Comparison of ENCODE assay signal across 22 cellular contexts in the genomic region with DNA sequence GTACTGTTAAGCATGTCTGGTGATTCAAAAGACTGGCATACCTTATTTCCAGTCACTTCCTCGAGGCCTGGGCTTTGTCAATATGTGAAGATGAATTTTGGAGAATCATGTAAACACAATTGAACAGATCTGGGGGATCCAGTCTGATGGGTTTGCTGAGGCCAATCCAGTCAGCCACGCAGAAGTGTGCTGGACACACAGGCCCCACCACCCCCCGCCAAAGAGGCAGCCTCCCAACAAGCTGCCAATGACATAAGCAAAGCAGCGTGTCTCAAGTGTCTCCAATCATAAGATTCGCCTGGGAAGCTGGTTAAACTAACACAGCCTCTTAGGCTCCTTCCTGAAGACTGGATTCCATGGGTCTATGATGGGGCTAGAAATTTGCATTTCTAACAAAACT.
DNase-seq lines count a peak whose midpoint lies in the region; ATAC-seq, FAIRE-seq and TF ChIP-seq lines count a peak whose summit lies in the region.
"Had no signal": no experiment of that assay in that cellular context is flagged by ENCODE, and none has a peak within 500 bp of the region (broad histone marks: within the 10 kb centered on the region; RNA-seq: fewer than 3 reads in every experiment).

No MANE protein-coding gene starts in this region.

- H3K36me3 ChIP-seq in Karpas-422 (ENCODE audit: insufficient read depth, low read length) (no peaks in the 10 kb centered on the region), K562 (ENCODE audit: control insufficient read depth, insufficient read depth, low read length) (no peaks in the 10 kb centered on the region), psoas muscle (ENCODE audit: insufficient read depth in 1 of 2, low read depth in 1 of 2) (peaks cover 0 to 7% of the 10 kb centered on the region in 2 donors), GM23248 (ENCODE audit: low read depth) (no peaks in the 10 kb centered on the region), ascending aorta (no peaks in the 10 kb centered on the region)
- H3K36me3 ChIP-seq: MG63 had no signal

- no peak for TF ChIP-seq EP300 in K562 (IDR thresholded peaks at IDR 0.05; ENCODE audit: low read length)

- in situ Hi-C loops in K562 (cut with MboI) (no loop called here), GM23248 (cut with MboI) (loop anchor here (10.0 kb wide), 1 partner anchor 253 kb away; no protein-coding TSS in a partner anchor)

- no TSS peak for BruUV-seq in K562 (replicated peaks; lab: Mats Ljungman, UMichigan)

- H3K9me1 ChIP-seq in K562 (ENCODE audit: control insufficient read depth, insufficient read depth, low read length): no peaks in the 10 kb centered on the region

- no peak overlapping the region for H3K9ac ChIP-seq in Karpas-422 (ENCODE audit: low read length)
- H3K9ac ChIP-seq in K562 (ENCODE audit: insufficient read depth in 1 of 2, low read depth in 2 of 2, low read length in 2 of 2): no peak overlapping the region
- no peak overlapping the region for H3K9ac ChIP-seq in GM23248

- H3K27me3 ChIP-seq in Karpas-422 (ENCODE audit: low read length) (no peaks in the 10 kb centered on the region), K562 (ENCODE audit: control insufficient read depth in 2 of 2, insufficient read depth in 2 of 2, low read length in 2 of 2) (no peaks in the 10 kb centered on the region), psoas muscle (ENCODE audit: insufficient read depth in 3 of 3, low read length in 2 of 3) (no peaks in the 10 kb centered on the region), GM23248 (replicated peaks; ENCODE audit: insufficient read depth) (no peaks in the 10 kb centered on the region), ascending aorta (no peaks in the 10 kb centered on the region)
- H3K27me3 ChIP-seq: MG63 had no signal

- POLR2A ChIA-PET in K562 (lab: Yijun Ruan, JAX): interaction anchor here (0.6 kb wide), 1 partner anchor 1059 kb away, joined by 3 read pairs; no protein-coding TSS in a partner anchor

- FAIRE-seq in K562 (lab: Jason Lieb, UNC) (no peak), urothelium cell line (lab: Jason Lieb, UNC) (no peak)
- FAIRE-seq: GM12878, H1 had no signal

- no peak for DNase-seq in Karpas-422
- no peak for DNase-seq in K562 (ENCODE audit: extremely low read depth in 1 of 4, low spot score in 3 of 4)
- no peak for DNase-seq in psoas muscle
- DNase-seq in urothelium cell line (ENCODE audit: low spot score): no peak
- DNase-seq in NCI-H2227 treated with DMSO at 0.1 percent for 48 hours (lab: John Stamatoyannopoulos, UW): no peak
- no peak for DNase-seq in GM23248
- DNase-seq in ascending aorta (ENCODE audit: low spot score in 2 of 2): no peak
- DNase-seq: ACHN; CD4-positive, alpha-beta T cell; DMS153; EL; MG63; NCI-H1092; NCI-H1436 treated with DMSO at 0.1 percent for 48 hours; NCI-H2081 treated with DMSO at 0.1 percent for 48 hours; NCI-H510A treated with DMSO at 0.1 percent for 48 hours; NCI-H82; SW 1271; T-helper 2 cell had no signal

- H2AFZ ChIP-seq in Karpas-422 (ENCODE audit: low read length): peak overlapping the region; percentile 89
- H2AFZ ChIP-seq in K562 (ENCODE audit: low read depth, low read length): peak overlapping the region; percentile 72; the same call in 1 of the 2 replicates
- no peak overlapping the region for H2AFZ ChIP-seq in GM23248

- CTCF ChIA-PET in K562 (lab: Yijun Ruan, JAX; ENCODE audit: low intra/inter-chr PET ratio): no interaction called here

- TF ChIP-seq POLR2A in K562 (conservative IDR thresholded peaks at IDR 0.05): no peak

- no peaks in the 10 kb centered on the region for H3K79me2 ChIP-seq in Karpas-422 (ENCODE audit: low read length)
- no peaks in the 10 kb centered on the region for H3K79me2 ChIP-seq in K562 (ENCODE audit: control insufficient read depth, insufficient read depth, low read length)
- H3K79me2 ChIP-seq in GM23248 (ENCODE audit: insufficient read depth): no peaks in the 10 kb centered on the region

- H3K4me3 ChIP-seq in Karpas-422 (ENCODE audit: low read length) (0 out of 2 replicates have a peak overlapping the region, but pooled peaks have one; percentile 24), K562 (no peak overlapping the region), psoas muscle (no peak overlapping the region), GM23248 (no peak overlapping the region), ascending aorta (no peak overlapping the region)
- H3K4me3 ChIP-seq: GM12878, MG63 had no signal

- 38% methylated on average over 5 of the region's 5 CpGs for WGBS in K562 (ENCODE audit: insufficient coverage, low coverage, missing lambda C conversion rate)
- WGBS in psoas muscle, 3 donors: 58 to 87% (median 64%) methylated on average over 5 of the region's 5 CpGs
- 84 to 86% methylated on average over 5 of the region's 5 CpGs for WGBS in GM23248 (ENCODE audit: low coverage in 1 of 2, low lambda C conversion rate in 2 of 2, missing lambda C conversion rate in 2 of 2), 2 experiments

- ATAC-seq in K562 (no peak), psoas muscle (no peak)

- H3K4me1 ChIP-seq in Karpas-422 (ENCODE audit: low read length) (peaks cover 24% of the 10 kb centered on the region), K562 (replicated peaks in 1 of 2; ENCODE audit: control insufficient read depth in 2 of 2, insufficient read depth in 2 of 2, low read length in 2 of 2) (no peaks in the 10 kb centered on the region; a peak in 1 of 5 replicates), psoas muscle (peaks cover 32% of the 10 kb centered on the region), GM23248 (ENCODE audit: insufficient read depth) (peaks cover 12% of the 10 kb centered on the region), ascending aorta (peaks cover 0 to 4% of the 10 kb centered on the region in 2 donors)

- H4K20me1 ChIP-seq in Karpas-422 (ENCODE audit: insufficient read depth, low read depth, low read length) (no peaks in the 10 kb centered on the region), K562 (replicated peaks; ENCODE audit: control insufficient read depth, insufficient read depth, low read length) (no peaks in the 10 kb centered on the region), GM23248 (ENCODE audit: insufficient read depth) (no peaks in the 10 kb centered on the region)

- no peak overlapping the region for H3K4me2 ChIP-seq in Karpas-422 (ENCODE audit: low read depth, low read length, poor library complexity, severe bottlenecking)
- H3K4me2 ChIP-seq in K562 (ENCODE audit: insufficient read depth, low read length): no peak overlapping the region
- no peak overlapping the region for H3K4me2 ChIP-seq in GM23248 (ENCODE audit: unreplicated experiment)

- H3K27ac ChIP-seq in C4-2B (peak overlapping the region; percentile 30), Karpas-422 (ENCODE audit: low read length) (peak overlapping the region; percentile 68), K562 (ENCODE audit: extremely low read depth, low read depth, low read length) (no peak overlapping the region), psoas muscle (peak overlapping the region; percentile 75), GM23248 (no peak overlapping the region), ascending aorta (no peak overlapping the region)

- H3K9me2 ChIP-seq in Karpas-422 (replicated peaks; ENCODE audit: insufficient read depth, low read length) (no peaks in the 10 kb centered on the region), GM23248 (ENCODE audit: insufficient read depth) (no peaks in the 10 kb centered on the region)

- no peaks in the 10 kb centered on the region for H3K9me3 ChIP-seq in Karpas-422 (ENCODE audit: low read length)
- H3K9me3 ChIP-seq in K562 (replicated peaks; ENCODE audit: control insufficient read depth, insufficient read depth, low read depth, low read length): no peaks in the 10 kb centered on the region; the same call in 1 of the 2 replicates
- no peaks in the 10 kb centered on the region for H3K9me3 ChIP-seq in psoas muscle
- no peaks in the 10 kb centered on the region for H3K9me3 ChIP-seq in GM23248 (ENCODE audit: low read depth)
- no peaks in the 10 kb centered on the region for H3K9me3 ChIP-seq in ascending aorta
- H3K9me3 ChIP-seq: MG63 had no signal

- intact Hi-C loops in K562 (cut with micrococcal nuclease): loop anchor here (10.0 kb wide), 1 partner anchor 383 kb away; no protein-coding TSS in a partner anchor
- intact Hi-C loops in psoas muscle (cut with DNase I): no loop called here
- intact Hi-C loops in ascending aorta (cut with DNase I): no loop called here

- TF ChIP-seq RAD21 in K562 (CRISPR knock-in tag; conservative IDR thresholded peaks at IDR 0.05 in 1 of 2, IDR thresholded peaks at IDR 0.05 in 1 of 2): no peak

- H3F3A ChIP-seq in GM23248 (ENCODE audit: insufficient read depth): peaks cover 8% of the 10 kb centered on the region

- no peak for TF ChIP-seq CTCF in C4-2B (conservative IDR thresholded peaks at IDR 0.05)
- TF ChIP-seq CTCF in K562 (IDR thresholded peaks at IDR 0.05 in 2 of 3, conservative IDR thresholded peaks at IDR 0.05 in 1 of 3; ENCODE audit: insufficient read depth in 2 of 3, low read depth in 1 of 3, low read length in 3 of 3): no peak
- no peak for TF ChIP-seq CTCF in psoas muscle (IDR thresholded peaks at IDR 0.05)
- no peak for TF ChIP-seq CTCF in ascending aorta (IDR thresholded peaks at IDR 0.05)

TF ChIP-seq in K562, 482 proteins besides CTCF, POLR2A, EP300 and RAD21:
- TF ChIP-seq BACH1 (tag; IDR thresholded peaks at IDR 0.05) (no peak), ZFP1 (CRISPR knock-in tag; IDR thresholded peaks at IDR 0.05) (no peak), RBM25 (IDR thresholded peaks at IDR 0.05; ENCODE audit: low read depth, low read length, severe bottlenecking) (no peak), CXXC5 (CRISPR knock-in tag; IDR thresholded peaks at IDR 0.05) (no peak), PTTG1 (tag; IDR thresholded peaks at IDR 0.05; ENCODE audit: low read depth) (no peak), ZNF75A (CRISPR knock-in tag; IDR thresholded peaks at IDR 0.05) (no peak)
- TF ChIP-seq, protein P1, sequence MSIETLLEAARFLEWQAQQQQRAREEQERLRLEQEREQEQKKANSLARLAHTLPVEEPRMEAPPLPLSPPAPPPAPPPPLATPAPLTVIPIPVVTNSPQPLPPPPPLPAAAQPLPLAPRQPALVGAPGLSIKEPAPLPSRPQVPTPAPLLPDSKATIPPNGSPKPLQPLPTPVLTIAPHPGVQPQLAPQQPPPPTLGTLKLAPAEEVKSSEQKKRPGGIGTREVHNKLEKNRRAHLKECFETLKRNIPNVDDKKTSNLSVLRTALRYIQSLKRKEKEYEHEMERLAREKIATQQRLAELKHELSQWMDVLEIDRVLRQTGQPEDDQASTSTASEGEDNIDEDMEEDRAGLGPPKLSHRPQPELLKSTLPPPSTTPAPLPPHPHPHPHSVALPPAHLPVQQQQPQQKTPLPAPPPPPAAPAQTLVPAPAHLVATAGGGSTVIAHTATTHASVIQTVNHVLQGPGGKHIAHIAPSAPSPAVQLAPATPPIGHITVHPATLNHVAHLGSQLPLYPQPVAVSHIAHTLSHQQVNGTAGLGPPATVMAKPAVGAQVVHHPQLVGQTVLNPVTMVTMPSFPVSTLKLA (conservative IDR thresholded peaks at IDR 0.05): no peak

Comparison
In these comparisons a context has a peak if more than half of its experiments do, and no peak if none do; other contexts are left out.
1. H3K27ac ChIP-seq: peak in C4-2B (single experiment), Karpas-422 (single experiment) and psoas muscle (single experiment); none in K562 (single experiment), GM23248 (single experiment) and ascending aorta (0 of 2).